1 cellular context compared by ENCODE assay signal in the genomic region with DNA sequence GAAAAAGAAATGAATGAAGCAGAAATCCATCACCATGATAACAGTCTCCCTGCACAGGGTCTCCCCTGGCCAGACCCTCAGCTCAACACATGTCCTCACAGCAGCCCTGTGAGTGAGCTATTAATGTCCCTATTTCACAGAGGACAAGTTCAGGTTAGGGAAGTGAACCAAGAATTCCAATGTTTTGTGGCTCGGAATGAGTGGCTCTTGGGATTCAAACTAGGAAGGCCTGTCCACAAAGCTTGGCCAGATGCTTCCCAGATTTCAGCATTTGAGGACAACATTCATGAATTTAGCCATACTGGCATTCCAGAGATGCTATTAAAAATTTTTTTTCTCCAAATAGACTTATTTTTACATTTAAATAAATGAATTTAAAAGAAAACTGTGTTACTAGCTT. TPM values are rescaled to one million over a fixed set of nuclear protein-coding genes. Genes with fewer than 3 reads are reported as not detected.
"Had no signal": no experiment of that assay in that cellular context is flagged by ENCODE, and none has a peak within 500 bp of the region (broad histone marks: within the 10 kb centered on the region; RNA-seq: fewer than 3 reads in every experiment).

No MANE protein-coding gene starts in this region.

RNA-seq across cellular contexts. Expression of a gene that starts 38.1 kb away (rescaled TPM):
- total RNA-seq: HT-29 had no signal
